In genomic region chr3:190381356-190381940, GRCh38 we compare ENCODE assay signal across 25 cellular contexts. TPM values are rescaled to one million over a fixed set of nuclear protein-coding genes. Genes with fewer than 3 reads are reported as not detected.
DNase-seq lines count a peak whose midpoint lies in the region; ATAC-seq and TF ChIP-seq lines count a peak whose summit lies in the region.
"Had no signal": no experiment of that assay in that cellular context is flagged by ENCODE, and none has a peak within 500 bp of the region (broad histone marks: within the 10 kb centered on the region; RNA-seq: fewer than 3 reads in every experiment).

No MANE protein-coding gene starts in this region.

- H4K91ac ChIP-seq in mesenchymal stem cell (ENCODE audit: low read length), result no peak overlapping the region

- peak; percentile 19 for DNase-seq in BJ (ENCODE audit: low read depth)
- peak; percentile 32 for DNase-seq in MG63
- no peak for DNase-seq in epithelial cell of prostate (ENCODE audit: low read depth, low spot score)
- no peak for DNase-seq in mesenchymal stem cell
- no peak for DNase-seq in NCI-H2081 treated with DMSO at 0.1 percent for 48 hours (lab: John Stamatoyannopoulos, UW)
- no peak for DNase-seq in aorta
- no peak for DNase-seq in RWPE1 (ENCODE audit: low spot score)
- DNase-seq: activated CD4-positive, alpha-beta memory T cell treated with anti-CD3 and anti-CD28 coated beads for 36 hours; activated CD8-positive, alpha-beta memory T cell treated with anti-CD3 and anti-CD28 coated beads, Interleukin-2, amount 50 U/mL, for 4 hours; activated naive CD4-positive, alpha-beta T cell treated with anti-CD3 and anti-CD28 coated beads, Interleukin-2, amount 10 ng/mL, durations not matched to agents 7 days and 5 days; effector CD4-positive, alpha-beta T cell; islet precursor cell; natural killer cell; NCI-H1105 treated with DMSO at 0.1 percent for 48 hours; NCI-H2029; NCI-H2227 treated with DMSO at 0.1 percent for 48 hours; occipital lobe; RPMI8226; SK-N-SH; stimulated activated CD4-positive, alpha-beta T cell treated with anti-CD3 and anti-CD28 coated beads, Interleukin-1b, Interleukin-23, amount 100 ng/mL, for 48 hours; stomach had no signal

- no peaks in the 10 kb centered on the region for H3K9me3 ChIP-seq in MG63
- H3K9me3 ChIP-seq in mesenchymal stem cell (ENCODE audit: control insufficient read depth, low read length), result no peaks in the 10 kb centered on the region
- no peaks in the 10 kb centered on the region for H3K9me3 ChIP-seq in aorta (ENCODE audit: control insufficient read depth, low read length)
- H3K9me3 ChIP-seq: SK-N-SH, stomach, tibial nerve had no signal

- H2AFZ ChIP-seq in mesenchymal stem cell (ENCODE audit: low read depth, low read length), result no peak overlapping the region

- H3K9ac ChIP-seq in mesenchymal stem cell (ENCODE audit: low read length), result no peak overlapping the region
- H3K9ac ChIP-seq: SK-N-SH had no signal

- H3K36me3 ChIP-seq in BJ (ENCODE audit: control insufficient read depth, insufficient read depth, low read length) (no peaks in the 10 kb centered on the region), MG63 (no peaks in the 10 kb centered on the region), mesenchymal stem cell (ENCODE audit: control insufficient read depth in 1 of 2, insufficient read depth in 2 of 2, low read depth in 1 of 2, low read length in 2 of 2) (no peaks in the 10 kb centered on the region), aorta (ENCODE audit: control insufficient read depth in 1 of 2, insufficient read depth in 2 of 2, low read length in 1 of 2) (no peaks in the 10 kb centered on the region)
- H3K36me3 ChIP-seq: stomach, tibial nerve had no signal

- no peak for ATAC-seq in aorta (ENCODE audit: low FRiP score)
- no peak for ATAC-seq in HG03342 (IDR thresholded peaks at IDR 0.05; ENCODE audit: unreplicated experiment)
- ATAC-seq: natural killer cell had no signal

- POLR2A ChIA-PET in BJ (lab: Charles Lee), result no interaction called here
- POLR2A ChIA-PET in RWPE1 (lab: Yijun Ruan, JAX; ENCODE audit: low non-redundant PET), result no interaction called here

- no peak overlapping the region for H3K23ac ChIP-seq in mesenchymal stem cell (ENCODE audit: low read length in 2 of 2)

- no peaks in the 10 kb centered on the region for H3K4me1 ChIP-seq in mesenchymal stem cell (ENCODE audit: control insufficient read depth, insufficient read depth, low read depth, low read length)
- H3K4me1 ChIP-seq in aorta (ENCODE audit: control insufficient read depth in 1 of 2, insufficient read depth in 2 of 2, low read length in 2 of 2), result no peaks in the 10 kb centered on the region
- H3K4me1 ChIP-seq: stomach had no signal

- H3K4me2 ChIP-seq in mesenchymal stem cell (ENCODE audit: low read length, poor library complexity, severe bottlenecking), result no peak overlapping the region
- H3K4me2 ChIP-seq: SK-N-SH had no signal

- TF ChIP-seq CTCF in BJ (IDR thresholded peaks at IDR 0.05; ENCODE audit: insufficient read depth, low read depth, low read length), result no peak
- no peak for TF ChIP-seq CTCF in RWPE1 (conservative IDR thresholded peaks at IDR 0.05; ENCODE audit: low read depth)

- intact Hi-C loops in aorta (cut with DNase I), result no loop called here

- H3K14ac ChIP-seq in mesenchymal stem cell (ENCODE audit: low read length in 2 of 2), result no peak overlapping the region

- no peak overlapping the region for H2BK15ac ChIP-seq in mesenchymal stem cell (ENCODE audit: low read depth, poor library complexity, severe bottlenecking)

- H3K27ac ChIP-seq in epithelial cell of prostate (peak overlapping the region; percentile 84), mesenchymal stem cell (ENCODE audit: low read length, poor library complexity, severe bottlenecking) (peak overlapping the region; percentile 83), aorta (ENCODE audit: low read depth in 1 of 2, low read length in 2 of 2) (no peak overlapping the region), RWPE1 (no peak overlapping the region)
- H3K27ac ChIP-seq: C4-2B, stomach, tibial nerve had no signal

- CTCF ChIA-PET in BJ (lab: Yijun Ruan, JAX), result no interaction called here
- CTCF ChIA-PET in RWPE1 (lab: Yijun Ruan, JAX), result interaction anchor here (0.6 kb wide), 1 partner anchor 503 kb away, joined by 3 read pairs; no protein-coding TSS in a partner anchor

- H3K4ac ChIP-seq in mesenchymal stem cell (ENCODE audit: low read depth in 1 of 2, low read length in 2 of 2), result no peak overlapping the region

- H2BK5ac ChIP-seq in mesenchymal stem cell (ENCODE audit: low read depth, low read length, poor library complexity, severe bottlenecking), result no peak overlapping the region

- H3K4me3 ChIP-seq in BJ (ENCODE audit: low read depth, low read length) (no peak overlapping the region), MG63 (no peak overlapping the region), mesenchymal stem cell (ENCODE audit: insufficient read depth in 1 of 2, low read depth in 1 of 2, low read length in 2 of 2) (no peak overlapping the region), aorta (ENCODE audit: low read length in 2 of 2) (no peak overlapping the region)
- H3K4me3 ChIP-seq: stomach, tibial nerve had no signal

- H3K79me1 ChIP-seq in mesenchymal stem cell (replicated peaks; ENCODE audit: low read length, poor library complexity, severe bottlenecking), result peaks cover 4% of the 10 kb centered on the region

- no peak overlapping the region for H4K8ac ChIP-seq in mesenchymal stem cell (ENCODE audit: low read length)

- no peak overlapping the region for H3K18ac ChIP-seq in mesenchymal stem cell (ENCODE audit: low read depth in 1 of 2, low read length in 2 of 2)

- H3K27me3 ChIP-seq in BJ (ENCODE audit: control insufficient read depth, insufficient read depth, low read length) (no peaks in the 10 kb centered on the region), MG63 (no peaks in the 10 kb centered on the region), mesenchymal stem cell (ENCODE audit: control insufficient read depth in 1 of 2, insufficient read depth in 1 of 2, low read length in 2 of 2) (no peaks in the 10 kb centered on the region), aorta (ENCODE audit: control insufficient read depth in 1 of 2, insufficient read depth in 2 of 2, low read length in 1 of 2) (no peaks in the 10 kb centered on the region)
- H3K27me3 ChIP-seq: stomach, tibial nerve had no signal

- H2BK12ac ChIP-seq in mesenchymal stem cell (ENCODE audit: low read length in 2 of 2), result no peak overlapping the region

- no peak overlapping the region for H2BK120ac ChIP-seq in mesenchymal stem cell (ENCODE audit: low read depth, low read length)

- H2AK5ac ChIP-seq in mesenchymal stem cell (ENCODE audit: low read length, severe bottlenecking), result peak overlapping the region; percentile 98

RNA-seq across cellular contexts. Expression of gene CLDN16, which starts 6.5 kb away (rescaled TPM):
- polyA plus RNA-seq in BJ (2011; rRNA removed), result not detected in 2 replicates
- not detected in 2 replicates for polyA minus RNA-seq in BJ (2011; rRNA and poly(A)+ RNA removed)
- not detected in 2 replicates for total RNA-seq in MG63 (2014; rRNA removed; shearing (Covaris generic); ENCODE audit: low replicate concordance)
- 0.03 TPM for polyA plus RNA-seq in mesenchymal stem cell (2013, experiment 1 of 2)
- 0.10 TPM for polyA plus RNA-seq in mesenchymal stem cell (2013, experiment 2 of 2)
- not detected for total RNA-seq in aorta
- not detected for polyA plus RNA-seq in aorta
- total RNA-seq: activated CD4-positive, alpha-beta memory T cell treated with anti-CD3 and anti-CD28 coated beads for 36 hours; natural killer cell had no signal
- polyA plus RNA-seq: small intestine had no signal

RNA-seq across cellular contexts. Expression of gene CLDN1, which starts 59.2 kb away (rescaled TPM):
- polyA plus RNA-seq in BJ (2011; rRNA removed), result 1.3 and 1.7 TPM in 2 replicates
- polyA minus RNA-seq in BJ (2011; rRNA and poly(A)+ RNA removed), result 0.87 and 1.00 TPM in 2 replicates
- 1.3 and 4.0 TPM in 2 replicates for total RNA-seq in MG63 (2014; rRNA removed; shearing (Covaris generic); ENCODE audit: low replicate concordance)
- polyA plus RNA-seq in mesenchymal stem cell (2013, experiment 1 of 2), result 13.4 TPM
- 14.1 TPM for polyA plus RNA-seq in mesenchymal stem cell (2013, experiment 2 of 2)
- total RNA-seq in aorta, result 1 to 10 TPM; 1.8 to 4.5 TPM
- 1 to 10 TPM; 1.6 to 1.8 TPM for polyA plus RNA-seq in aorta
- total RNA-seq: natural killer cell had no signal

Comparison
In these comparisons a context has a peak if more than half of its experiments do, and no peak if none do; other contexts are left out.
1. DNase-seq: peak in BJ (single experiment) and MG63 (single experiment); none in epithelial cell of prostate (single experiment), mesenchymal stem cell (single experiment), NCI-H2081 treated with DMSO at 0.1 percent for 48 hours (single experiment), aorta (0 of 2) and RWPE1 (single experiment).
2. H3K27ac ChIP-seq: peak in epithelial cell of prostate (single experiment) and mesenchymal stem cell (single experiment); none in aorta (0 of 2) and RWPE1 (single experiment).